13 cellular contexts compared by ENCODE assay signal in the genomic region with DNA sequence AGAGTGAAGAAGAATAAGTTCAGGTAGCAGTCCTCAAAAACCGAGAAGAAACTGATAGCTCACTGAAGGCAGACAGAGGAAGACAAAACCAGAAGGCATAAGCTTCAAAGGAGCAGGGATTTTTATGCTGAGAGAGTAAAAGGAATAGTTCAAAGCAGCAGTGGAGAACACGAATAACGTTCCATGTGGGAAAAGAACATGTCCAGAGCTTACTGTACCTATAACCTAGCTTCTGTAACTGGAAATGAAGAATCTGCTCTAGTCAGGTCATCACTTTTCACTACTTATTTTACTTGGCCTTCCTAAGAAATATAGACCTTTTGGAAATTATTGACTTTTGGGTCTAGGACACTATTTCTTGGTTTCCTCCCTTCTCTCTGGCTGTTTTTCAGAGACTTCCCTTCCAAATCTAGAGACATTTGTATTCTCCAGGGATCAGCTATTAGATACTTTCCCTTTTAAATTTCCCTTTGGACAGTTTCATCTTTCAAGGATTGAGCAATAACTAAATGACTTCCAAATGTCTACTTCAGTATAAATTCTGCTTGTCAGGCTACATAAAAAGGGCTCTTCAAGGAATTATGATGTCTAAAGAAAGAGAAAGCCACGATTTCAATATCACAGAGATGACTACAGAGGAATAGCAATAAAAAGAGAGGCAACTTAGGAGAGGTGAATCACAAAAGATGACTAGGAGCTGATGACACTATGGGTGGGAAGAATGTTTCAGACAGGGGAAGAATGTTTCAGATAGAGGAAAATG. TPM values are rescaled to one million over a fixed set of nuclear protein-coding genes. Genes with fewer than 3 reads are reported as not detected.
DNase-seq lines count a peak whose midpoint lies in the region; ATAC-seq and TF ChIP-seq lines count a peak whose summit lies in the region.
"Had no signal": no experiment of that assay in that cellular context is flagged by ENCODE, and none has a peak within 500 bp of the region (broad histone marks: within the 10 kb centered on the region; RNA-seq: fewer than 3 reads in every experiment).

No MANE protein-coding gene starts in this region.

- H3K4me3 ChIP-seq in heart left ventricle (no peak overlapping the region), smooth muscle cell (no peak overlapping the region), vagina (no peak overlapping the region)
- H3K4me3 ChIP-seq: A549 had no signal

- H3K27ac Mint-ChIP-seq in activated T-cell treated with anti-CD3 and anti-CD28 coated beads, Interleukin-2, amount 50 U/mL, for 72 hours: no peak overlapping the region
- H3K27ac Mint-ChIP-seq in activated T-helper 17 cell treated with anti-CD3 and anti-CD28 coated beads, Interleukin-2, amount 50 U/mL, for 72 hours: no peak overlapping the region
- no peak overlapping the region for H3K27ac Mint-ChIP-seq in CD14-positive monocyte
- H3K27ac Mint-ChIP-seq: IgD-negative memory B cell had no signal

- H3K4me1 Mint-ChIP-seq in activated T-cell treated with anti-CD3 and anti-CD28 coated beads, Interleukin-2, amount 50 U/mL, for 72 hours (ENCODE audit: low read depth): peaks cover 15% of the 10 kb centered on the region
- peaks cover 25% of the 10 kb centered on the region for H3K4me1 Mint-ChIP-seq in activated T-helper 17 cell treated with anti-CD3 and anti-CD28 coated beads, Interleukin-2, amount 50 U/mL, for 72 hours
- peaks cover 22% of the 10 kb centered on the region for H3K4me1 Mint-ChIP-seq in CD14-positive monocyte

- H3K27me3 Mint-ChIP-seq in activated T-cell treated with anti-CD3 and anti-CD28 coated beads, Interleukin-2, amount 50 U/mL, for 72 hours (ENCODE audit: low read depth): no peaks in the 10 kb centered on the region
- no peaks in the 10 kb centered on the region for H3K27me3 Mint-ChIP-seq in activated T-helper 17 cell treated with anti-CD3 and anti-CD28 coated beads, Interleukin-2, amount 50 U/mL, for 72 hours
- H3K27me3 Mint-ChIP-seq in CD14-positive monocyte (ENCODE audit: low read depth in 3 of 3): no peaks in the 10 kb centered on the region
- H3K27me3 Mint-ChIP-seq: central memory CD8-positive, alpha-beta T cell; IgD-negative memory B cell had no signal

- TF ChIP-seq POLR2A in heart left ventricle (IDR thresholded peaks at IDR 0.05): no peak
- no peak for TF ChIP-seq POLR2A in vagina (IDR thresholded peaks at IDR 0.05)

- H3K4me3 Mint-ChIP-seq in activated T-cell treated with anti-CD3 and anti-CD28 coated beads, Interleukin-2, amount 50 U/mL, for 72 hours: no peak overlapping the region
- H3K4me3 Mint-ChIP-seq in activated T-helper 17 cell treated with anti-CD3 and anti-CD28 coated beads, Interleukin-2, amount 50 U/mL, for 72 hours: no peak overlapping the region
- no peak overlapping the region for H3K4me3 Mint-ChIP-seq in CD14-positive monocyte
- H3K4me3 Mint-ChIP-seq: central memory CD8-positive, alpha-beta T cell; IgD-negative memory B cell had no signal

- no peak overlapping the region for H3K9ac ChIP-seq in smooth muscle cell (ENCODE audit: low read depth)

- no peak for TF ChIP-seq CTCF in heart left ventricle (IDR thresholded peaks at IDR 0.05)
- no peak for TF ChIP-seq CTCF in smooth muscle cell (IDR thresholded peaks at IDR 0.05; ENCODE audit: borderline replicate concordance, insufficient read depth, poor library complexity, severe bottlenecking)
- no peak for TF ChIP-seq CTCF in vagina (IDR thresholded peaks at IDR 0.05)
- TF ChIP-seq CTCF in CD14-positive monocyte (IDR thresholded peaks at IDR 0.05): no peak

- H3F3A ChIP-seq in smooth muscle cell (ENCODE audit: low read depth): peaks cover 26% of the 10 kb centered on the region

- peaks cover 0 to 7% of the 10 kb centered on the region in 2 donors for H3K9me3 Mint-ChIP-seq in activated T-cell treated with anti-CD3 and anti-CD28 coated beads, Interleukin-2, amount 50 U/mL, for 72 hours
- H3K9me3 Mint-ChIP-seq in activated T-helper 17 cell treated with anti-CD3 and anti-CD28 coated beads, Interleukin-2, amount 50 U/mL, for 72 hours: peaks cover 3% of the 10 kb centered on the region
- peaks cover 1 to 14% (median 9%) of the 10 kb centered on the region in 7 donors for H3K9me3 Mint-ChIP-seq in CD14-positive monocyte
- H3K9me3 Mint-ChIP-seq: central memory CD8-positive, alpha-beta T cell had no signal

- H4K20me1 ChIP-seq in smooth muscle cell (ENCODE audit: low read depth): peaks cover 81% of the 10 kb centered on the region

- H3K36me3 ChIP-seq in heart left ventricle (peaks cover 0 to 7% (median 0%) of the 10 kb centered on the region in 9 donors), smooth muscle cell (ENCODE audit: low read depth) (no peaks in the 10 kb centered on the region), vagina (peaks cover 0 to 4% of the 10 kb centered on the region in 2 donors)

- 73 to 84% (median 80%) methylated on average over 4 of the region's 4 CpGs for WGBS in heart left ventricle, 4 donors
- WGBS in smooth muscle cell (ENCODE audit: low lambda C conversion rate): 82% methylated on average over 4 of the region's 4 CpGs

- H3K9me3 ChIP-seq in heart left ventricle: peaks cover 0 to 11% (median 0%) of the 10 kb centered on the region in 12 donors
- no peaks in the 10 kb centered on the region for H3K9me3 ChIP-seq in smooth muscle cell (replicated peaks; ENCODE audit: low read depth)
- no peaks in the 10 kb centered on the region for H3K9me3 ChIP-seq in vagina
- H3K9me3 ChIP-seq: A549 had no signal

- H3K27ac ChIP-seq in heart left ventricle (peak overlapping the region in 3 of 12 donors; percentile 7 to 28 (median 28)), smooth muscle cell (ENCODE audit: low read depth) (peak overlapping the region; percentile 78), vagina (no peak overlapping the region)
- H3K27ac ChIP-seq: A549 had no signal

- H3K36me3 Mint-ChIP-seq in activated T-cell treated with anti-CD3 and anti-CD28 coated beads, Interleukin-2, amount 50 U/mL, for 72 hours (ENCODE audit: insufficient read depth in 2 of 2): peaks cover 10 to 35% of the 10 kb centered on the region in 2 donors
- H3K36me3 Mint-ChIP-seq in activated T-helper 17 cell treated with anti-CD3 and anti-CD28 coated beads, Interleukin-2, amount 50 U/mL, for 72 hours (ENCODE audit: low read depth): peaks cover 49% of the 10 kb centered on the region
- H3K36me3 Mint-ChIP-seq in CD14-positive monocyte: peaks cover 24 to 35% of the 10 kb centered on the region in 2 donors

- peaks cover 82% of the 10 kb centered on the region for H3K79me2 ChIP-seq in smooth muscle cell (ENCODE audit: low read depth)

- no peak overlapping the region for H2AFZ ChIP-seq in smooth muscle cell (ENCODE audit: low read depth)

- peak; percentile 49 to 64 for ATAC-seq in activated T-cell treated with anti-CD3 and anti-CD28 coated beads, Interleukin-2, amount 50 U/mL, for 72 hours (replicated peaks in 1 of 2)
- peak; percentile 93 for ATAC-seq in activated T-helper 17 cell treated with anti-CD3 and anti-CD28 coated beads, Interleukin-2, amount 50 U/mL, for 72 hours (replicated peaks)
- peak in 3 of 4 donors; percentile 33 to 67 (median 52) for ATAC-seq in heart left ventricle
- ATAC-seq: A549 had no signal

- H3K4me1 ChIP-seq in heart left ventricle: peaks cover 0 to 43% (median 14%) of the 10 kb centered on the region in 12 donors
- H3K4me1 ChIP-seq in smooth muscle cell (ENCODE audit: low read depth): no peaks in the 10 kb centered on the region
- peaks cover 11% of the 10 kb centered on the region for H3K4me1 ChIP-seq in vagina
- H3K4me1 ChIP-seq: A549 had no signal

- intact Hi-C loops in heart left ventricle (cut with DNase I): loop anchor here in 1 of 10 donors (10.0 kb wide), 1 partner anchor 47 kb away; no protein-coding TSS in a partner anchor
- intact Hi-C loops in vagina (cut with DNase I): no loop called here
- intact Hi-C loops in CD14-positive monocyte (cut with micrococcal nuclease): no loop called here

- H3K4me2 ChIP-seq in smooth muscle cell: peak overlapping the region; percentile 62
- H3K4me2 ChIP-seq: A549 had no signal

- H3K27me3 ChIP-seq in heart left ventricle (no peaks in the 10 kb centered on the region), smooth muscle cell (ENCODE audit: low read depth) (no peaks in the 10 kb centered on the region), vagina (no peaks in the 10 kb centered on the region)

- no peak for DNase-seq in activated T-cell treated with anti-CD3 and anti-CD28 coated beads, Interleukin-2, amount 50 U/mL, for 72 hours
- no peak for DNase-seq in activated T-cell treated with anti-CD3 and anti-CD28 coated beads for 4 hours
- no peak for DNase-seq in heart left ventricle
- DNase-seq in smooth muscle cell (lab: John Stamatoyannopoulos, UW; ENCODE audit: unreplicated experiment): no peak
- no peak for DNase-seq in vagina (ENCODE audit: extremely low spot score in 2 of 2)
- DNase-seq in NCI-H1930 (lab: John Stamatoyannopoulos, UW): no peak
- no peak for DNase-seq in CD14-positive monocyte (ENCODE audit: low spot score)
- DNase-seq: NCI-H2029 treated with DMSO at 0.1 percent for 48 hours; stimulated activated CD4-positive, alpha-beta T cell treated with anti-CD3 and anti-CD28 coated beads, Interleukin-12 subunit alpha, Interleukin-12 subunit beta, amount 100 ng/mL, for 4 hours had no signal

RNA-seq across cellular contexts. Expression of gene UBE3A, which starts 46.7 kb away (rescaled TPM):
- 100 to 1,000 TPM; 107 to 121 TPM for total RNA-seq in activated T-cell treated with anti-CD3 and anti-CD28 coated beads, Interleukin-2, amount 50 U/mL, for 72 hours
- 10 to 100 TPM; 79.3 to 94.8 TPM for total RNA-seq in activated T-helper 17 cell treated with anti-CD3 and anti-CD28 coated beads, Interleukin-2, amount 50 U/mL, for 72 hours
- total RNA-seq in heart left ventricle: 100 to 1,000 TPM in 7 of 9 donors, 10 to 100 TPM in 2; 73.0 to 140 (median 111) TPM
- polyA plus RNA-seq in heart left ventricle: 10 to 100 TPM; 34.6 to 48.0 TPM
- 93.9 and 115 TPM in 2 replicates for total RNA-seq in smooth muscle cell
- 66.6 and 70.4 TPM in 2 replicates for polyA plus RNA-seq in smooth muscle cell
- 71.9 TPM for total RNA-seq in vagina
- polyA plus RNA-seq in CD14-positive monocyte: 10 to 100 TPM; 54.5 to 73.3 TPM
